Comparison of ENCODE assay signal across 13 cellular contexts in genomic region chr10:86645111-86645445, GRCh38. TPM values are rescaled to one million over a fixed set of nuclear protein-coding genes. Genes with fewer than 3 reads are reported as not detected.
"Had no signal": no experiment of that assay in that cellular context is flagged by ENCODE, and none has a peak within 500 bp of the region (broad histone marks: within the 10 kb centered on the region; RNA-seq: fewer than 3 reads in every experiment).

No MANE protein-coding gene starts in this region.

- H3K36me3 ChIP-seq: breast epithelium, thoracic aorta, vagina had no signal

- H3K4me3 Mint-ChIP-seq: memory B cell; nephron progenitor cell; stimulated activated naive B cell treated with anti-CD40 and anti-IgM and Interleukin-4, amounts not matched to agents 10 μg/mL and 1 μg/mL and 100 μg/mL, for 72 hours had no signal

- DNase-seq: activated CD4-positive, alpha-beta T cell treated with anti-CD3 and anti-CD28 coated beads for 1 hour; activated naive CD4-positive, alpha-beta T cell; dorsolateral prefrontal cortex; nephron progenitor cell; stimulated activated naive B cell treated with anti-CD40 and anti-IgM and Interleukin-4, amounts not matched to agents 10 μg/mL and 1 μg/mL and 100 μg/mL, for 72 hours had no signal

- H3K27me3 ChIP-seq: breast epithelium, vagina had no signal

- ATAC-seq: esophagus mucosa had no signal

- H3K27ac Mint-ChIP-seq: memory B cell; nephron progenitor cell; stimulated activated naive B cell treated with anti-CD40 and anti-IgM and Interleukin-4, amounts not matched to agents 10 μg/mL and 1 μg/mL and 100 μg/mL, for 72 hours had no signal

- H3K27ac ChIP-seq: thoracic aorta, vagina had no signal

- H3K36me3 Mint-ChIP-seq: stimulated activated naive B cell treated with anti-CD40 and anti-IgM and Interleukin-4, amounts not matched to agents 10 μg/mL and 1 μg/mL and 100 μg/mL, for 72 hours had no signal

- H3K9me3 ChIP-seq: breast epithelium, thoracic aorta, vagina had no signal

- H3K9me3 Mint-ChIP-seq: nephron progenitor cell had no signal

- H3K4me3 ChIP-seq: breast epithelium, dorsolateral prefrontal cortex, thoracic aorta, vagina had no signal

- H3K4me1 ChIP-seq: breast epithelium had no signal

RNA-seq across cellular contexts. Expression of gene OPN4, which starts 9.3 kb away (rescaled TPM):
- total RNA-seq: breast epithelium, esophagus mucosa, fibroblast of villous mesenchyme, osteocyte, thoracic aorta, vagina had no signal
- polyA plus RNA-seq: aorta had no signal
